Comparison of ENCODE assay signal across 8 cellular contexts in the genomic region with DNA sequence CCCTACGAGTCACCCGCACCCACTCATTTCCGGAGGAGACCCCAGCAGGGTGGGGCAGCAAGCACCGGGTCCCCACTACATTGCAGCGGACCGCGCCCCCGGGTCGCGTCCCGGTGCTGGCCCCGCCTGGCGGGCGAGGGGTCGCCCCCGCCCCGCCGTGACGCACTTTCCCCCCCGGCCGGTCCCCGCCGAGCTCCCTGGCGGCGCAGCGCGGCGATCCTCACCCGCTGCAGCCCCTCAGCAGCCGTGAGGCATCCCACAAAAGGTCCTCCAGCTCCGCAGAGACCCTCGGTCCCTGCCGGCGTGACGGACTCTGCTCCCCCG.
DNase-seq lines count a peak whose midpoint lies in the region; ATAC-seq and TF ChIP-seq lines count a peak whose summit lies in the region.

No MANE protein-coding gene starts in this region.

- CTCF ChIA-PET in AG04449 (lab: Yijun Ruan, JAX) = interaction anchor here (0.8 to 6.6 kb wide), 30 partner anchors 8 to 854 kb away, joined by 3 to 72 read pairs (median 6); no protein-coding TSS in a partner anchor
- CTCF ChIA-PET in activated CD4-positive, alpha-beta memory T cell treated with anti-CD3 and anti-CD28 coated beads, Interleukin-2, amount 10 ng/mL, durations not matched to agents 7 days and 5 days (lab: Charles Lee) = interaction anchor here (0.6 to 1.3 kb wide), 6 partner anchors 10 to 96 kb away, joined by 3 to 6 read pairs (median 3); no protein-coding TSS in a partner anchor

- DNase-seq in AG04449 (ENCODE audit: low read depth, low spot score) = no peak
- DNase-seq in activated CD4-positive, alpha-beta memory T cell treated with anti-CD3 and anti-CD28 coated beads, Interleukin-2, amount 10 ng/mL, durations not matched to agents 7 days and 5 days = no peak
- no peak for DNase-seq in fibroblast of pulmonary artery (ENCODE audit: low read depth)
- no peak for DNase-seq in HCEC 1CT
- no peak for DNase-seq in effector CD8-positive, alpha-beta T cell (lab: John Stamatoyannopoulos, UW)

- no peaks in the 10 kb centered on the region for H3K27me3 ChIP-seq in neural cell (ENCODE audit: insufficient read depth, low read depth, low read length)

- H3K36me3 ChIP-seq in neural cell (ENCODE audit: insufficient read depth, low read length) = no peaks in the 10 kb centered on the region

- H3K4me3 Mint-ChIP-seq in activated CD4-positive, alpha-beta memory T cell treated with anti-CD3 and anti-CD28 coated beads, Interleukin-2, amount 10 ng/mL, durations not matched to agents 7 days and 5 days = peak overlapping the region; percentile 58

- no peaks in the 10 kb centered on the region for H3K9me3 ChIP-seq in neural cell (ENCODE audit: low read length)

- POLR2A ChIA-PET in AG04449 (lab: Yijun Ruan, JAX) = interaction anchor here (0.6 to 0.9 kb wide), 2 partner anchors 326 to 799 kb away, joined by 3 read pairs; no protein-coding TSS in a partner anchor
- POLR2A ChIA-PET in activated CD4-positive, alpha-beta memory T cell treated with anti-CD3 and anti-CD28 coated beads, Interleukin-2, amount 10 ng/mL, durations not matched to agents 7 days and 5 days (lab: Charles Lee) = no interaction called here

- H3K27me3 Mint-ChIP-seq in activated CD4-positive, alpha-beta memory T cell treated with anti-CD3 and anti-CD28 coated beads, Interleukin-2, amount 10 ng/mL, durations not matched to agents 7 days and 5 days = peaks cover 75% of the 10 kb centered on the region

- H3K9ac ChIP-seq in neural cell (ENCODE audit: low read length) = peak overlapping the region; percentile 82

- H3K9me3 Mint-ChIP-seq in activated CD4-positive, alpha-beta memory T cell treated with anti-CD3 and anti-CD28 coated beads, Interleukin-2, amount 10 ng/mL, durations not matched to agents 7 days and 5 days = no peaks in the 10 kb centered on the region

- no peak overlapping the region for H3K27ac Mint-ChIP-seq in activated CD4-positive, alpha-beta memory T cell treated with anti-CD3 and anti-CD28 coated beads, Interleukin-2, amount 10 ng/mL, durations not matched to agents 7 days and 5 days

- H3K79me2 ChIP-seq in neural cell (replicated peaks; ENCODE audit: insufficient read depth, low read length) = peaks cover 26% of the 10 kb centered on the region

- no peaks in the 10 kb centered on the region for H3F3A ChIP-seq in neural cell (ENCODE audit: insufficient read depth, low read length, poor library complexity, severe bottlenecking)

- no peak overlapping the region for H3K4me2 ChIP-seq in neural cell (ENCODE audit: low read length)

- H3K36me3 Mint-ChIP-seq in activated CD4-positive, alpha-beta memory T cell treated with anti-CD3 and anti-CD28 coated beads, Interleukin-2, amount 10 ng/mL, durations not matched to agents 7 days and 5 days (ENCODE audit: low read depth) = no peaks in the 10 kb centered on the region

- peaks cover 12% of the 10 kb centered on the region for H3K4me1 Mint-ChIP-seq in activated CD4-positive, alpha-beta memory T cell treated with anti-CD3 and anti-CD28 coated beads, Interleukin-2, amount 10 ng/mL, durations not matched to agents 7 days and 5 days

- H3K4me3 ChIP-seq in AG04449 (ENCODE audit: low read depth, low read length) (peak overlapping the region; percentile 73), fibroblast of pulmonary artery (replicated peaks; ENCODE audit: low read depth, low read length) (peak overlapping the region; percentile 66), neural cell (ENCODE audit: low read length) (peak overlapping the region; percentile 83)

- peak overlapping the region; percentile 65 for H3K27ac ChIP-seq in neural cell (ENCODE audit: low read length)

- H4K20me1 ChIP-seq in neural cell (ENCODE audit: insufficient read depth) = no peaks in the 10 kb centered on the region

- peak; percentile 2 for TF ChIP-seq CTCF in AG04449 (IDR thresholded peaks at IDR 0.05; ENCODE audit: insufficient read depth, low read length, missing control alignments)
- TF ChIP-seq CTCF in fibroblast of pulmonary artery (IDR thresholded peaks at IDR 0.05; ENCODE audit: low read length, missing control alignments) = no peak
- TF ChIP-seq CTCF in neural cell (IDR thresholded peaks at IDR 0.05; ENCODE audit: poor library complexity, severe bottlenecking) = no peak

- TF ChIP-seq RAD21 in neural cell (conservative IDR thresholded peaks at IDR 0.05) = no peak

- H2AFZ ChIP-seq in neural cell (ENCODE audit: low read depth, low read length) = no peak overlapping the region

- TF ChIP-seq EP300 in neural cell (conservative IDR thresholded peaks at IDR 0.05; ENCODE audit: poor library complexity, severe bottlenecking) = no peak

- ATAC-seq in GM19043 (IDR thresholded peaks at IDR 0.05; ENCODE audit: low read depth, unreplicated experiment) = peak; percentile 14
- ATAC-seq in HG03139 (IDR thresholded peaks at IDR 0.05; ENCODE audit: unreplicated experiment) = peak; percentile 22

- no peaks in the 10 kb centered on the region for H3K9me2 ChIP-seq in neural cell (ENCODE audit: insufficient read depth, low read length)

TF ChIP-seq in neural cell, 6 proteins besides CTCF, POLR2A, EP300 and RAD21:
- TF ChIP-seq POLR2AphosphoS5 (IDR thresholded peaks at IDR 0.05) (no peak), SMC3 (conservative IDR thresholded peaks at IDR 0.05; ENCODE audit: poor library complexity) (no peak), MXI1 (conservative IDR thresholded peaks at IDR 0.05; ENCODE audit: poor library complexity, severe bottlenecking) (no peak), EZH2 (IDR thresholded peaks at IDR 0.05; ENCODE audit: borderline replicate concordance, insufficient read depth, low read length, poor library complexity, severe bottlenecking) (no peak), TAF1 (IDR thresholded peaks at IDR 0.05; ENCODE audit: low read depth) (no peak)
- TF ChIP-seq, protein P1, sequence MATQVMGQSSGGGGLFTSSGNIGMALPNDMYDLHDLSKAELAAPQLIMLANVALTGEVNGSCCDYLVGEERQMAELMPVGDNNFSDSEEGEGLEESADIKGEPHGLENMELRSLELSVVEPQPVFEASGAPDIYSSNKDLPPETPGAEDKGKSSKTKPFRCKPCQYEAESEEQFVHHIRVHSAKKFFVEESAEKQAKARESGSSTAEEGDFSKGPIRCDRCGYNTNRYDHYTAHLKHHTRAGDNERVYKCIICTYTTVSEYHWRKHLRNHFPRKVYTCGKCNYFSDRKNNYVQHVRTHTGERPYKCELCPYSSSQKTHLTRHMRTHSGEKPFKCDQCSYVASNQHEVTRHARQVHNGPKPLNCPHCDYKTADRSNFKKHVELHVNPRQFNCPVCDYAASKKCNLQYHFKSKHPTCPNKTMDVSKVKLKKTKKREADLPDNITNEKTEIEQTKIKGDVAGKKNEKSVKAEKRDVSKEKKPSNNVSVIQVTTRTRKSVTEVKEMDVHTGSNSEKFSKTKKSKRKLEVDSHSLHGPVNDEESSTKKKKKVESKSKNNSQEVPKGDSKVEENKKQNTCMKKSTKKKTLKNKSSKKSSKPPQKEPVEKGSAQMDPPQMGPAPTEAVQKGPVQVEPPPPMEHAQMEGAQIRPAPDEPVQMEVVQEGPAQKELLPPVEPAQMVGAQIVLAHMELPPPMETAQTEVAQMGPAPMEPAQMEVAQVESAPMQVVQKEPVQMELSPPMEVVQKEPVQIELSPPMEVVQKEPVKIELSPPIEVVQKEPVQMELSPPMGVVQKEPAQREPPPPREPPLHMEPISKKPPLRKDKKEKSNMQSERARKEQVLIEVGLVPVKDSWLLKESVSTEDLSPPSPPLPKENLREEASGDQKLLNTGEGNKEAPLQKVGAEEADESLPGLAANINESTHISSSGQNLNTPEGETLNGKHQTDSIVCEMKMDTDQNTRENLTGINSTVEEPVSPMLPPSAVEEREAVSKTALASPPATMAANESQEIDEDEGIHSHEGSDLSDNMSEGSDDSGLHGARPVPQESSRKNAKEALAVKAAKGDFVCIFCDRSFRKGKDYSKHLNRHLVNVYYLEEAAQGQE (IDR thresholded peaks at IDR 0.05; ENCODE audit: borderline replicate concordance) = no peak
